ENCODE assay signal across 8 cellular contexts in the genomic region with DNA sequence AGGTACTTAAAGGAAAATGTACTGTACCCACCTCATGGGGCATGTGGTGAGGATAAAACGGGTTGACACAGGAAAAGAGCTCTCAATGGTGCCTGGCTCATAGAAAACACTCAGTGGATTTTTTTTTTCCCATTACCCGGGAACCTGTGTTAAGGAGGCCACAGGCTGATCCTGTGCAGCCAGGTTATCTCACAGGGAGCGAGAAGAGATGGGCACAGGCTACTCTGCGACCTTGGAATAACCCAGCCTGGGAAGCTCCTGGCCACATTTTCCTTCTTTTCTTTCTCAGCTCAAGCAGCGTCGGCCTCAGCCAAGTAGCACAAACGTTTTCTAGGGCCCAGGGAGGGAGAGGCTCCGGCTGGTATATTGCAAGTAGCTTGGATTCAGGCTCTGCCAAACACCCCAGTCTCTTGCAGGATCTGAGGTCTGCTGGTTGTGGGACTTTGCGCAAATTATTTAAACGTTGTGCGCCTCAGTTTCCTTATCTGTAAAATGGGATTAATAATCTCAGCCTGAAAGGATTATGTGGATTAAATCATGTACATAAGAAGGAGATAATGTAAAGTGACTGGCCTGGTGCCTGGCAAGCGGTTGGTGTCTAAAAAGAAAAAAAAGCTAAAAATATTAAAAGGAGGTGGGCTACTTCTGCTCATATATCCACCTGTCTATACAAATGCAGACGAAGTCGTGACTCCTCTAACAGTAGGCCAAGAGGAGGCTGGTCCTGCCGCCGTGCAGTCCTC. TPM values are rescaled to one million over a fixed set of nuclear protein-coding genes. Genes with fewer than 3 reads are reported as not detected.
DNase-seq lines count a peak whose midpoint lies in the region; ATAC-seq and TF ChIP-seq lines count a peak whose summit lies in the region.

No MANE protein-coding gene starts in this region.

- H3K9me3 ChIP-seq in BLaER1 treated with 17β-estradiol and CSF1 and Interleukin-3, amounts not matched to agents 10 nM and 100 nM (replicated peaks in 1 of 11), result no peaks in the 10 kb centered on the region
- no peaks in the 10 kb centered on the region for H3K9me3 ChIP-seq in KOPT-K1 (ENCODE audit: insufficient read depth, low read length, poor library complexity, severe bottlenecking)
- H3K9me3 ChIP-seq in thymus (ENCODE audit: control insufficient read depth), result no peaks in the 10 kb centered on the region

- H3K4me1 ChIP-seq in BLaER1 treated with 17β-estradiol and CSF1 and Interleukin-3, amounts not matched to agents 10 nM and 100 nM, result peaks cover 54 to 84% (median 66%) of the 10 kb centered on the region in 10 experiments
- peaks cover 25% of the 10 kb centered on the region for H3K4me1 ChIP-seq in thymus (ENCODE audit: control insufficient read depth, insufficient read depth, low read length)

- 57% methylated on average over 16 of the region's 16 CpGs for WGBS in thymus

- intact Hi-C loops in left colon (cut with DNase I, micrococcal nuclease), result loop anchor here in 1 of 2 donors (10.0 kb wide), 1 partner anchor 156 kb away; a partner anchor contains a TSS

- no peak for TF ChIP-seq CTCF in astrocyte of the spinal cord (IDR thresholded peaks at IDR 0.05; ENCODE audit: low read depth, low read length)

- peaks cover 0 to 19% (median 5%) of the 10 kb centered on the region in 11 experiments; a peak in 13 of 22 replicates for H3K36me3 ChIP-seq in BLaER1 treated with 17β-estradiol and CSF1 and Interleukin-3, amounts not matched to agents 10 nM and 100 nM
- H3K36me3 ChIP-seq in KOPT-K1 (ENCODE audit: insufficient read depth, low read length) (no peaks in the 10 kb centered on the region), thymus (ENCODE audit: control insufficient read depth, insufficient read depth) (peaks cover under 1% of the 10 kb centered on the region)

- peak overlapping the region; percentile 93 to 99 (median 96) for H3K9ac ChIP-seq in BLaER1 treated with 17β-estradiol and CSF1 and Interleukin-3, amounts not matched to agents 10 nM and 100 nM

- in situ Hi-C loops in astrocyte of the spinal cord (cut with HindIII; ENCODE audit: low sequenced_read_pairs), result no loop called here

- peak overlapping the region; percentile 88 to 100 (median 99) for H3K4me2 ChIP-seq in BLaER1 treated with 17β-estradiol and CSF1 and Interleukin-3, amounts not matched to agents 10 nM and 100 nM

- ATAC-seq in left colon (peak; percentile 10), HG02870 (IDR thresholded peaks at IDR 0.05; ENCODE audit: unreplicated experiment) (no peak)

- H3K27ac ChIP-seq in BLaER1 treated with 17β-estradiol and CSF1 and Interleukin-3, amounts not matched to agents 10 nM and 100 nM, result peak overlapping the region; percentile 90 to 98 (median 94)
- H3K27ac ChIP-seq in KOPT-K1 (ENCODE audit: low read depth, low read length, poor library complexity, severe bottlenecking) (peak overlapping the region; percentile 67), thymus (ENCODE audit: low read depth) (peak overlapping the region; percentile 87)

- peaks cover 28 to 38% (median 35%) of the 10 kb centered on the region in 11 experiments; a peak in 20 of 22 replicates for H4K20me1 ChIP-seq in BLaER1 treated with 17β-estradiol and CSF1 and Interleukin-3, amounts not matched to agents 10 nM and 100 nM

- DNase-seq in astrocyte of the spinal cord (ENCODE audit: low read depth, low spot score) (peak; percentile 45), left colon (no peak), NCI-H1436 (lab: John Stamatoyannopoulos, UW) (no peak)
- no peak for DNase-seq in stimulated activated naive CD4-positive, alpha-beta T cell treated with Interleukin-2 at 50 U/mL for 16 hours (lab: John Stamatoyannopoulos, UW)

- no peaks in the 10 kb centered on the region for H3K27me3 ChIP-seq in BLaER1 treated with 17β-estradiol and CSF1 and Interleukin-3, amounts not matched to agents 10 nM and 100 nM
- H3K27me3 ChIP-seq in thymus (ENCODE audit: control insufficient read depth, insufficient read depth), result no peaks in the 10 kb centered on the region

- H3K4me3 ChIP-seq in BLaER1 treated with 17β-estradiol and CSF1 and Interleukin-3, amounts not matched to agents 10 nM and 100 nM, result peak overlapping the region; percentile 92 to 99 (median 96)
- H3K4me3 ChIP-seq in astrocyte of the spinal cord (ENCODE audit: low read depth, low read length) (peak overlapping the region; percentile 70), thymus (ENCODE audit: low read length) (peak overlapping the region; percentile 88)

RNA-seq across cellular contexts. Expression of a gene that starts 2.1 kb away (rescaled TPM):
- 100 to 1,000 TPM in 1 of 2 donors, 10 to 100 TPM in 1; 74.0 to 101 TPM for total RNA-seq in left colon
- 36.7 TPM for polyA plus RNA-seq in thymus

RNA-seq across cellular contexts. Expression of a gene that starts 13.8 kb away (rescaled TPM):
- total RNA-seq in left colon, result 1 to 10 TPM; 5.1 to 10.0 TPM
- 19.4 TPM for polyA plus RNA-seq in thymus

RNA-seq across cellular contexts. Expression of a gene that starts 32.6 kb away (rescaled TPM):
- 10 to 100 TPM; 48.4 to 63.7 TPM for total RNA-seq in left colon
- 46.5 TPM for polyA plus RNA-seq in thymus
